1 cellular context compared by ENCODE assay signal in genomic region chr16:3171855-3172593, GRCh38.
TF ChIP-seq lines count a peak whose summit lies in the region.

No MANE protein-coding gene starts in this region.

TF ChIP-seq in WTC11, 78 proteins besides CTCF, POLR2A, EP300 and RAD21 (continued from another document):
- no peak for TF ChIP-seq ZNF532 (CRISPR knock-in tag; IDR thresholded peaks at IDR 0.05; ENCODE audit: borderline replicate concordance)
- no peak for TF ChIP-seq JAZF1 (CRISPR knock-in tag; IDR thresholded peaks at IDR 0.05)
- 0 out of 2 replicates have a peak, but pooled peaks have one; percentile 19 for TF ChIP-seq GTF2I (CRISPR knock-in tag; conservative IDR thresholded peaks at IDR 0.05)
- no peak for TF ChIP-seq SP1 (CRISPR knock-in tag; conservative IDR thresholded peaks at IDR 0.05)
- TF ChIP-seq GRHL2 (CRISPR knock-in tag; IDR thresholded peaks at IDR 0.05; ENCODE audit: insufficient replicate concordance, severe bottlenecking): no peak
- no peak for TF ChIP-seq ZNF138 (CRISPR knock-in tag; conservative IDR thresholded peaks at IDR 0.05)
- peak; percentile 62; the same call in 1 of the 2 replicates for TF ChIP-seq NFATC4 (CRISPR knock-in tag; IDR thresholded peaks at IDR 0.05)
- no peak for TF ChIP-seq ZBTB43 (CRISPR knock-in tag; IDR thresholded peaks at IDR 0.05)
- 0 out of 2 replicates have a peak, but pooled peaks have one; percentile 6 for TF ChIP-seq E2F5 (CRISPR knock-in tag; IDR thresholded peaks at IDR 0.05)
- TF ChIP-seq SOX15 (CRISPR knock-in tag; IDR thresholded peaks at IDR 0.05): no peak
- 0 out of 2 replicates have a peak, but pooled peaks have one; percentile 19 for TF ChIP-seq TCF7 (CRISPR knock-in tag; IDR thresholded peaks at IDR 0.05; ENCODE audit: low read depth)
- TF ChIP-seq SMAD3 (CRISPR knock-in tag; IDR thresholded peaks at IDR 0.05; ENCODE audit: borderline replicate concordance): no peak; the same call in 1 of the 2 replicates
- TF ChIP-seq PRRX2 (CRISPR knock-in tag; IDR thresholded peaks at IDR 0.05): no peak
- TF ChIP-seq MAX (CRISPR knock-in tag; IDR thresholded peaks at IDR 0.05): peak; percentile 43; the same call in 1 of the 2 replicates
- TF ChIP-seq FOXP4 (CRISPR knock-in tag; IDR thresholded peaks at IDR 0.05): 0 out of 2 replicates have a peak, but pooled peaks have one; percentile 15
- TF ChIP-seq ERG (CRISPR knock-in tag; IDR thresholded peaks at IDR 0.05): no peak
- TF ChIP-seq ETV6 (CRISPR knock-in tag; IDR thresholded peaks at IDR 0.05): peak; percentile 66; the same call in 1 of the 2 replicates
- TF ChIP-seq ZNF281 (CRISPR knock-in tag; IDR thresholded peaks at IDR 0.05): no peak
